In the genomic region with DNA sequence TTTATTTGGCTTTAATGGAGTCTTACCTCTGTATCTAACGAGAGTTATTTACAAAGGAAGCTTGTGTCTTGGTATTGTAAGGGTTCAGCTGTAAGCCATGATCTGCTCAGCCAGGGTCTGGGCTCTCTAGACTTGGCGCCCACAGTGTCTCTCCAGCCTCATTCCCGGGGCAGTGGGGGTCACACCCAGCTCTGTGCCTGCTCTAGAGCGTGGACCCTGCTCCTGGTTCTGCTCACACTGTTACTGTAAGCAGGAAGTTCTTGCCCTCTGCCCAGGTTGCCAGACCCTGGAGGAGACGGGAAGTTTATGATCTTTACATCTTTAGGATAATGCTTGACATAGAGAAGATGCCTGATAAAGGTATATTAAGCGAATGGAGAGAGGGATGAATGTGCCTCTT, we compare ENCODE assay signal across 36 cellular contexts.
"Had no signal": no experiment of that assay in that cellular context is flagged by ENCODE, and none has a peak within 500 bp of the region (broad histone marks: within the 10 kb centered on the region; RNA-seq: fewer than 3 reads in every experiment).

No MANE protein-coding gene starts in this region.

- H3K27ac ChIP-seq: adrenal gland, body of pancreas, brain microvascular endothelial cell, breast epithelium, VCaP had no signal

- DNase-seq: activated B cell treated with CpG ODN at 0.5 μM for 24 hours; activated CD4-positive, alpha-beta memory T cell treated with anti-CD3 and anti-CD28 coated beads for 36 hours; activated CD4-positive, alpha-beta T cell treated with anti-CD3 and anti-CD28 coated beads for 4 hours; activated CD4-positive, alpha-beta T cell treated with anti-CD3 and anti-CD28 coated beads, Interleukin-2, amount 10 ng/mL, durations not matched to agents 24 days and 14 days; activated CD4-positive, alpha-beta T cell treated with anti-CD3 and anti-CD28 coated beads, Interleukin-2, amount 50 U/mL, for 1 hour; activated CD4-positive, alpha-beta T cell treated with anti-CD3 and anti-CD28 coated beads, Interleukin-2, amount 50 U/mL, for 4 hours; activated CD4-positive, CD25-positive, alpha-beta regulatory T cell treated with anti-CD3 and anti-CD28 coated beads, Interleukin-2, amount 50 U/mL, for 72 hours; activated CD8-positive, alpha-beta memory T cell treated with anti-CD3 and anti-CD28 coated beads, Interleukin-2, amount 50 U/mL, for 4 hours; activated CD8-positive, alpha-beta T cell treated with anti-CD3 and anti-CD28 coated beads for 36 hours; activated effector memory CD4-positive, alpha-beta T cell treated with anti-CD3 and anti-CD28 coated beads, Interleukin-2, amount 50 U/mL, for 16 hours; activated gamma-delta T cell treated with Interleukin-2 at 50 U/mL for 16 hours; activated naive CD4-positive, alpha-beta T cell; activated naive CD4-positive, alpha-beta T cell treated with anti-CD3 and anti-CD28 coated beads for 36 hours; activated naive CD4-positive, alpha-beta T cell treated with anti-CD3 and anti-CD28 coated beads, Interleukin-2, amount 50 U/mL, for 16 hours; activated naive CD8-positive, alpha-beta T cell treated with anti-CD3 and anti-CD28 coated beads for 36 hours; activated T-cell treated with anti-CD3 and anti-CD28 coated beads for 4 hours; activated T-cell treated with anti-CD3 and anti-CD28 coated beads, Interleukin-2, amount 50 U/mL, for 1 hour; activated T-cell treated with anti-CD3 and anti-CD28 coated beads, Interleukin-2, amount 50 U/mL, for 4 hours; activated T-cell treated with anti-CD3 and anti-CD28 coated beads, Interleukin-2, amount 50 U/mL, for 72 hours; adrenal gland; amniotic stem cell; aorta; body of pancreas; brain microvascular endothelial cell; central memory CD4-positive, alpha-beta T cell; SW 1271; T-helper 1 cell; T-helper 2 cell; T-helper 9 cell had no signal

- H3K27ac Mint-ChIP-seq: activated B cell treated with CpG ODN at 0.5 μM for 24 hours; activated CD4-positive, alpha-beta memory T cell treated with anti-CD3 and anti-CD28 coated beads for 36 hours; activated CD4-positive, alpha-beta T cell treated with anti-CD3 and anti-CD28 coated beads, Interleukin-2, amount 10 ng/mL, durations not matched to agents 24 days and 14 days; activated CD8-positive, alpha-beta T cell treated with anti-CD3 and anti-CD28 coated beads for 36 hours; activated naive CD4-positive, alpha-beta T cell treated with anti-CD3 and anti-CD28 coated beads for 36 hours; activated naive CD4-positive, alpha-beta T cell treated with anti-CD3 and anti-CD28 coated beads, Interleukin-2, amount 50 U/mL, for 72 hours; activated naive CD8-positive, alpha-beta T cell treated with anti-CD3 and anti-CD28 coated beads for 36 hours; activated T-cell treated with anti-CD3 and anti-CD28 coated beads, Interleukin-2, amount 50 U/mL, for 72 hours; activated T-helper 1 cell treated with anti-CD3 and anti-CD28 coated beads, Interleukin-12 subunit alpha, Interleukin-12 subunit beta, Interleukin-2, Interleukin-4 antibody, amounts not matched to agents 30 ng/mL and 10 ng/mL and 1 ng/mL, durations not matched to agents 14 hours and 24 hours and 36 hours; activated T-helper 17 cell treated with anti-CD3 and anti-CD28 coated beads, Interleukin-2, amount 50 U/mL, for 72 hours; T-helper 1 cell treated with Interleukin-12 subunit alpha and Interleukin-12 subunit beta and Interleukin-4 antibody, amounts not matched to agents 30 μg/mL and 1 μg/mL, for 36 hours; T-helper 2 cell treated with Interferon-gamma antibody and Interleukin-4, amounts not matched to agents 5 μg/mL and 100 μg/mL, for 36 hours had no signal

- H3K9me3 Mint-ChIP-seq: activated B cell treated with CpG ODN at 0.5 μM for 24 hours; activated naive CD8-positive, alpha-beta T cell treated with anti-CD3 and anti-CD28 coated beads for 36 hours; activated T-cell treated with anti-CD3 and anti-CD28 coated beads, Interleukin-2, amount 50 U/mL, for 72 hours; T-helper 2 cell treated with Interferon-gamma antibody and Interleukin-4, amounts not matched to agents 5 μg/mL and 100 μg/mL, for 36 hours had no signal

- H3K4me3 ChIP-seq: adrenal gland, body of pancreas, breast epithelium had no signal

- H3K36me3 Mint-ChIP-seq: activated CD4-positive, alpha-beta memory T cell treated with anti-CD3 and anti-CD28 coated beads for 36 hours; activated naive CD8-positive, alpha-beta T cell treated with anti-CD3 and anti-CD28 coated beads for 36 hours had no signal

- H3K27me3 ChIP-seq: adrenal gland, body of pancreas, brain microvascular endothelial cell, breast epithelium had no signal

- H3K36me3 ChIP-seq: adrenal gland, brain microvascular endothelial cell, breast epithelium had no signal

- H3K4me1 ChIP-seq: body of pancreas, breast epithelium had no signal

- H3K4me1 Mint-ChIP-seq: activated B cell treated with CpG ODN at 0.5 μM for 24 hours; activated CD4-positive, alpha-beta T cell treated with anti-CD3 and anti-CD28 coated beads, Interleukin-2, amount 10 ng/mL, durations not matched to agents 24 days and 14 days; activated naive CD8-positive, alpha-beta T cell treated with anti-CD3 and anti-CD28 coated beads for 36 hours; activated T-helper 17 cell treated with anti-CD3 and anti-CD28 coated beads, Interleukin-2, amount 50 U/mL, for 72 hours had no signal

- H3K9me3 ChIP-seq: adrenal gland, body of pancreas had no signal

- H3K27me3 Mint-ChIP-seq: activated CD4-positive, alpha-beta memory T cell treated with anti-CD3 and anti-CD28 coated beads for 36 hours; activated CD8-positive, alpha-beta T cell treated with anti-CD3 and anti-CD28 coated beads for 36 hours had no signal

- ATAC-seq: activated CD8-positive, alpha-beta T cell treated with anti-CD3 and anti-CD28 coated beads for 36 hours; activated naive CD4-positive, alpha-beta T cell treated with anti-CD3 and anti-CD28 coated beads, Interleukin-2, amount 50 U/mL, for 72 hours; activated T-cell treated with anti-CD3 and anti-CD28 coated beads, Interleukin-2, amount 50 U/mL, for 4 hours; activated T-cell treated with anti-CD3 and anti-CD28 coated beads, Interleukin-2, amount 50 U/mL, for 72 hours; activated T-helper 17 cell treated with anti-CD3 and anti-CD28 coated beads, Interleukin-2, amount 50 U/mL, for 72 hours; body of pancreas had no signal

- H3K4me3 Mint-ChIP-seq: activated B cell treated with CpG ODN at 0.5 μM for 24 hours; activated CD4-positive, alpha-beta memory T cell treated with anti-CD3 and anti-CD28 coated beads for 36 hours; activated CD4-positive, alpha-beta T cell treated with anti-CD3 and anti-CD28 coated beads, Interleukin-2, amount 10 ng/mL, durations not matched to agents 24 days and 14 days; activated CD8-positive, alpha-beta T cell treated with anti-CD3 and anti-CD28 coated beads for 36 hours; activated naive CD4-positive, alpha-beta T cell treated with anti-CD3 and anti-CD28 coated beads for 36 hours; activated naive CD8-positive, alpha-beta T cell treated with anti-CD3 and anti-CD28 coated beads for 36 hours; activated T-cell treated with anti-CD3 and anti-CD28 coated beads, Interleukin-2, amount 50 U/mL, for 4 hours; activated T-cell treated with anti-CD3 and anti-CD28 coated beads, Interleukin-2, amount 50 U/mL, for 72 hours; activated T-helper 1 cell treated with anti-CD3 and anti-CD28 coated beads, Interleukin-12 subunit alpha, Interleukin-12 subunit beta, Interleukin-2, Interleukin-4 antibody, amounts not matched to agents 30 ng/mL and 10 ng/mL and 1 ng/mL, durations not matched to agents 14 hours and 24 hours and 36 hours; activated T-helper 17 cell treated with anti-CD3 and anti-CD28 coated beads, Interleukin-2, amount 50 U/mL, for 72 hours; T-helper 1 cell treated with Interleukin-12 subunit alpha and Interleukin-12 subunit beta and Interleukin-4 antibody, amounts not matched to agents 30 μg/mL and 1 μg/mL, for 36 hours; T-helper 2 cell treated with Interferon-gamma antibody and Interleukin-4, amounts not matched to agents 5 μg/mL and 100 μg/mL, for 36 hours had no signal
